Comparison of ENCODE assay signal across 1 cellular context in the genomic region with DNA sequence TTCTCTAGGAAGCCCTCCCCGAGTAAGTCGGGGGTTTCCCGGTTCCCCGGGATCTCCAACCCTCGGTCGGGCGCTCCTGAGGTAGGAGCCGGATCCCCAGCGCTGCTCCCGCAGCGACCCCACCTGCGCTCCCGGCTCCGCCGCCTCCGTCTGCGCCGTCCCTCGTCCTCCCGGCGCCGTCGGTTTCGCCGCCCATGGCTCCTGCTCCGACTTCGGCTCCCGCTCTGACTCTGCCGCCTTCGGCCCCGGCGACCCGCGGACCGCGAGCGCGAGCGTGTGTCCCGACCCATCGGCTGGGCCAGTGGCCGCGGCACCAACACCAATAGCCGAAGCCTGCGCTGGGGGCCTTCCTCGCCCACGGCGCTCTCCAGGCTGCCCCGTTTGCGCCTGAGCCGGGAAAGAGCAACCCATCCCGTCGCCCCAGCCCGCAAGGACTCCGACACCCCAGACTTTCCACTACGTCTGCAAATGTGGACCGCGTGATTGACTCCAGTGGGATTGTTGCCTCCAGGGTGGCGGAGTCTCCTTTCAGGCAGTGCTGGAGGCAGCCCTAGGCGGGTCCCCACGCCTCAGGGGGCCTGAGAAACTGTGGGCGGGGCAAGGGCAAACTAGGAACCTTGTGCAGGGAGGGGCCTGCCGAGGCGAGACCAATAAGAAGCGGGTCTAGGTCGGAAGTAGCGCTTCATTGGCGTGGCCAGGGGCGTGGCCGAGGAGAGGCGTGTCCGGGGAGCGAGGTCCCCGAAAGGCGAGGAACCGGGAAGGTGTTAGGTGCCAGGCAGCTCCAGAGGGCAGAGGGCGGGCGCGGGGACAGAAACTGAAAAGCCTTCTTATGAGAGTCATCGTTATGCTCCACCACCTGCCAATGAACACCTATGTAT.
TF ChIP-seq lines count a peak whose summit lies in the region.

Gene CACTIN, minus strand, starts transcription at position 318 of the 878 bp plus-strand sequence. Its CDS starts 28 bp downstream, at position 290.

TF ChIP-seq in HepG2, 621 proteins besides CTCF, POLR2A, EP300 and RAD21 (continued from another document and continues in another):
- TF ChIP-seq, protein P1, sequence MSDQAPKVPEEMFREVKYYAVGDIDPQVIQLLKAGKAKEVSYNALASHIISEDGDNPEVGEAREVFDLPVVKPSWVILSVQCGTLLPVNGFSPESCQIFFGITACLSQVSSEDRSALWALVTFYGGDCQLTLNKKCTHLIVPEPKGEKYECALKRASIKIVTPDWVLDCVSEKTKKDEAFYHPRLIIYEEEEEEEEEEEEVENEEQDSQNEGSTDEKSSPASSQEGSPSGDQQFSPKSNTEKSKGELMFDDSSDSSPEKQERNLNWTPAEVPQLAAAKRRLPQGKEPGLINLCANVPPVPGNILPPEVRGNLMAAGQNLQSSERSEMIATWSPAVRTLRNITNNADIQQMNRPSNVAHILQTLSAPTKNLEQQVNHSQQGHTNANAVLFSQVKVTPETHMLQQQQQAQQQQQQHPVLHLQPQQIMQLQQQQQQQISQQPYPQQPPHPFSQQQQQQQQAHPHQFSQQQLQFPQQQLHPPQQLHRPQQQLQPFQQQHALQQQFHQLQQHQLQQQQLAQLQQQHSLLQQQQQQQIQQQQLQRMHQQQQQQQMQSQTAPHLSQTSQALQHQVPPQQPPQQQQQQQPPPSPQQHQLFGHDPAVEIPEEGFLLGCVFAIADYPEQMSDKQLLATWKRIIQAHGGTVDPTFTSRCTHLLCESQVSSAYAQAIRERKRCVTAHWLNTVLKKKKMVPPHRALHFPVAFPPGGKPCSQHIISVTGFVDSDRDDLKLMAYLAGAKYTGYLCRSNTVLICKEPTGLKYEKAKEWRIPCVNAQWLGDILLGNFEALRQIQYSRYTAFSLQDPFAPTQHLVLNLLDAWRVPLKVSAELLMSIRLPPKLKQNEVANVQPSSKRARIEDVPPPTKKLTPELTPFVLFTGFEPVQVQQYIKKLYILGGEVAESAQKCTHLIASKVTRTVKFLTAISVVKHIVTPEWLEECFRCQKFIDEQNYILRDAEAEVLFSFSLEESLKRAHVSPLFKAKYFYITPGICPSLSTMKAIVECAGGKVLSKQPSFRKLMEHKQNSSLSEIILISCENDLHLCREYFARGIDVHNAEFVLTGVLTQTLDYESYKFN (CRISPR knock-in tag; conservative IDR thresholded peaks at IDR 0.05) = peak; percentile 55
- no peak for TF ChIP-seq ZFP36 (IDR thresholded peaks at IDR 0.05; ENCODE audit: borderline replicate concordance, low read depth, low read length, partially characterized antibody)
- no peak for TF ChIP-seq KLF9 (CRISPR knock-in tag; IDR thresholded peaks at IDR 0.05; ENCODE audit: low read depth)
- TF ChIP-seq DZIP1 (CRISPR knock-in tag; IDR thresholded peaks at IDR 0.05) = no peak
- no peak for TF ChIP-seq ZNF329 (CRISPR knock-in tag; IDR thresholded peaks at IDR 0.05; ENCODE audit: low read depth)
- peak; percentile 66; the same call in 1 of the 2 replicates for TF ChIP-seq KLF6 (CRISPR knock-in tag; IDR thresholded peaks at IDR 0.05)
- TF ChIP-seq PLSCR1 (CRISPR knock-in tag; IDR thresholded peaks at IDR 0.05; ENCODE audit: borderline replicate concordance) = no peak
- no peak for TF ChIP-seq RORA (CRISPR knock-in tag; IDR thresholded peaks at IDR 0.05)
- TF ChIP-seq MXD1 (CRISPR knock-in tag; IDR thresholded peaks at IDR 0.05) = peak; percentile 90
- TF ChIP-seq HOXA5 (CRISPR knock-in tag; IDR thresholded peaks at IDR 0.05) = no peak; the same call in 1 of the 2 replicates
- no peak for TF ChIP-seq SRSF4 (IDR thresholded peaks at IDR 0.05; ENCODE audit: low read depth, low read length, poor library complexity, severe bottlenecking)
- TF ChIP-seq ARID3A (IDR thresholded peaks at IDR 0.05; ENCODE audit: low read depth, low read length) = 0 out of 2 replicates have a peak, but pooled peaks have one; percentile 14
- TF ChIP-seq YEATS2 (CRISPR knock-in tag; IDR thresholded peaks at IDR 0.05; ENCODE audit: borderline replicate concordance) = peak; percentile 99
- TF ChIP-seq, protein P2, sequence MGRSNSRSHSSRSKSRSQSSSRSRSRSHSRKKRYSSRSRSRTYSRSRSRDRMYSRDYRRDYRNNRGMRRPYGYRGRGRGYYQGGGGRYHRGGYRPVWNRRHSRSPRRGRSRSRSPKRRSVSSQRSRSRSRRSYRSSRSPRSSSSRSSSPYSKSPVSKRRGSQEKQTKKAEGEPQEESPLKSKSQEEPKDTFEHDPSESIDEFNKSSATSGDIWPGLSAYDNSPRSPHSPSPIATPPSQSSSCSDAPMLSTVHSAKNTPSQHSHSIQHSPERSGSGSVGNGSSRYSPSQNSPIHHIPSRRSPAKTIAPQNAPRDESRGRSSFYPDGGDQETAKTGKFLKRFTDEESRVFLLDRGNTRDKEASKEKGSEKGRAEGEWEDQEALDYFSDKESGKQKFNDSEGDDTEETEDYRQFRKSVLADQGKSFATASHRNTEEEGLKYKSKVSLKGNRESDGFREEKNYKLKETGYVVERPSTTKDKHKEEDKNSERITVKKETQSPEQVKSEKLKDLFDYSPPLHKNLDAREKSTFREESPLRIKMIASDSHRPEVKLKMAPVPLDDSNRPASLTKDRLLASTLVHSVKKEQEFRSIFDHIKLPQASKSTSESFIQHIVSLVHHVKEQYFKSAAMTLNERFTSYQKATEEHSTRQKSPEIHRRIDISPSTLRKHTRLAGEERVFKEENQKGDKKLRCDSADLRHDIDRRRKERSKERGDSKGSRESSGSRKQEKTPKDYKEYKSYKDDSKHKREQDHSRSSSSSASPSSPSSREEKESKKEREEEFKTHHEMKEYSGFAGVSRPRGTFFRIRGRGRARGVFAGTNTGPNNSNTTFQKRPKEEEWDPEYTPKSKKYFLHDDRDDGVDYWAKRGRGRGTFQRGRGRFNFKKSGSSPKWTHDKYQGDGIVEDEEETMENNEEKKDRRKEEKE (IDR thresholded peaks at IDR 0.05) = no peak
- 0 out of 2 replicates have a peak, but pooled peaks have one; percentile 18 for TF ChIP-seq MEIS2 (CRISPR knock-in tag; IDR thresholded peaks at IDR 0.05)
- peak; percentile 62 for TF ChIP-seq ZNF605 (CRISPR knock-in tag; IDR thresholded peaks at IDR 0.05)
- TF ChIP-seq ZNF234 (CRISPR knock-in tag; conservative IDR thresholded peaks at IDR 0.05) = 0 out of 2 replicates have a peak, but pooled peaks have one; percentile 74
- peak; percentile 61; the same call in 1 of the 2 replicates for TF ChIP-seq POGZ (CRISPR knock-in tag; IDR thresholded peaks at IDR 0.05)
- peak; percentile 45; the same call in 1 of the 2 replicates for TF ChIP-seq ZSCAN5A (CRISPR knock-in tag; IDR thresholded peaks at IDR 0.05; ENCODE audit: borderline replicate concordance)
- no peak for TF ChIP-seq GFI1 (CRISPR knock-in tag; IDR thresholded peaks at IDR 0.05; ENCODE audit: borderline replicate concordance)
- TF ChIP-seq ZKSCAN1 (IDR thresholded peaks at IDR 0.05; ENCODE audit: low read length) = no peak
- peak; percentile 96 for TF ChIP-seq ZGPAT (CRISPR knock-in tag; IDR thresholded peaks at IDR 0.05)
- TF ChIP-seq CSRNP2 (CRISPR knock-in tag; conservative IDR thresholded peaks at IDR 0.05; ENCODE audit: low read depth) = no peak
- peak; percentile 93 for TF ChIP-seq ZNF790 (CRISPR knock-in tag; IDR thresholded peaks at IDR 0.05; ENCODE audit: borderline replicate concordance)
- TF ChIP-seq ZNF720 (CRISPR knock-in tag; IDR thresholded peaks at IDR 0.05) = no peak
- TF ChIP-seq RFX5 (IDR thresholded peaks at IDR 0.05; ENCODE audit: low read depth, low read length) = no peak
- no peak for TF ChIP-seq NCOA5 (CRISPR knock-in tag; IDR thresholded peaks at IDR 0.05)
- TF ChIP-seq ZNF180 (CRISPR knock-in tag; IDR thresholded peaks at IDR 0.05; ENCODE audit: borderline replicate concordance, low read depth) = no peak
- no peak for TF ChIP-seq ZNF136 (CRISPR knock-in tag; IDR thresholded peaks at IDR 0.05; ENCODE audit: low read depth)
- TF ChIP-seq KMT2B (CRISPR knock-in tag; IDR thresholded peaks at IDR 0.05) = peak; percentile 75
- no peak for TF ChIP-seq ZNF678 (CRISPR knock-in tag; IDR thresholded peaks at IDR 0.05)
- no peak for TF ChIP-seq HNRNPH1 (optimal IDR thresholded peaks at IDR 0.05; ENCODE audit: low read depth, low read length)
- TF ChIP-seq ZNF225 (CRISPR knock-in tag; IDR thresholded peaks at IDR 0.05) = no peak; the same call in 1 of the 2 replicates
- 0 out of 2 replicates have a peak, but pooled peaks have one; percentile 41 for TF ChIP-seq RXRB (CRISPR knock-in tag; IDR thresholded peaks at IDR 0.05; ENCODE audit: borderline replicate concordance)
- no peak for TF ChIP-seq TCF12 (IDR thresholded peaks at IDR 0.05)
- no peak for TF ChIP-seq TCF12 (CRISPR knock-in tag; IDR thresholded peaks at IDR 0.05)
- TF ChIP-seq KDM4B (CRISPR knock-in tag; IDR thresholded peaks at IDR 0.05) = peak; percentile 53; the same call in 1 of the 2 replicates
- no peak for TF ChIP-seq ZNF577 (CRISPR knock-in tag; IDR thresholded peaks at IDR 0.05; ENCODE audit: borderline replicate concordance, low read depth)
